In the genomic region with DNA sequence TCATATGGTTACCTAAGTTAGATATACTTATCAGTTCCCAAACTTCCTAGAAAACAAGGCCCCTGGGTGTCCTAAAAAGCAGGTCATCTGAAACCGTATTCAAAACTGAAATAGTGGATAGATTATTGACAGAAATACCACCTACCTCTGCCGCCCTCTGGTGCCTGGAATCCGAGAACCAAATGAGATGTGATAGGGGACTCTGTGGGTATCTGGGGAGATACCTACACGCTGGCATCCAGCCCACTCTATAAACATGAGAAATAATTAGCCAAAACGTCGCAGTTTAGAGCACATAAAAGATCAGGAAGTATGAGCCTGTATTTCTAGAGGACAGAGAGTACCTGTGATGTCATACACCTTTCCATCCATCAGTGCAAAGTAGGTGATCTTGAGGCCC, we compare ENCODE assay signal across 10 cellular contexts. TPM values are rescaled to one million over a fixed set of nuclear protein-coding genes. Genes with fewer than 3 reads are reported as not detected.
DNase-seq lines count a peak whose midpoint lies in the region; ATAC-seq, FAIRE-seq and TF ChIP-seq lines count a peak whose summit lies in the region.
"Had no signal": no experiment of that assay in that cellular context is flagged by ENCODE, and none has a peak within 500 bp of the region (broad histone marks: within the 10 kb centered on the region; RNA-seq: fewer than 3 reads in every experiment).

No MANE protein-coding gene starts in this region.

- H3K36me3 Mint-ChIP-seq in T-cell = peaks cover 25% of the 10 kb centered on the region

- in situ Hi-C loops in GM13977 (cut with MboI; ENCODE audit: low pct_unique_long_range_greater_than_20kb, low sequenced_read_pairs, unreplicated experiment) = no loop called here

- peak overlapping the region; percentile 62 to 64 for H3K27ac Mint-ChIP-seq in T-cell

- H3K4me3 ChIP-seq in AG04449 (ENCODE audit: low read depth, low read length) (no peak overlapping the region), fibroblast of villous mesenchyme (ENCODE audit: low read depth, low read length) (no peak overlapping the region)

- CTCF ChIA-PET in AG04449 (lab: Yijun Ruan, JAX) (interaction anchor here (0.9 to 3.5 kb wide), 8 partner anchors 10 to 106 kb away, joined by 3 to 19 read pairs (median 3); no protein-coding TSS in a partner anchor), T-cell (lab: Charles Lee) (interaction anchor here in 1 of 2 donors (0.6 kb wide), 1 partner anchor 225 kb away, joined by 5 read pairs; no protein-coding TSS in a partner anchor)

- H3K4me1 Mint-ChIP-seq in T-cell = peaks cover 40 to 57% (median 43%) of the 10 kb centered on the region in 3 donors

- H3K4me3 Mint-ChIP-seq in T-cell = no peak overlapping the region

- TF ChIP-seq CTCF in AG04449 (IDR thresholded peaks at IDR 0.05; ENCODE audit: insufficient read depth, low read length, missing control alignments) (peak; percentile 31), D721Med (IDR thresholded peaks at IDR 0.05; ENCODE audit: insufficient read depth, missing control alignments) (peak; percentile 33), fibroblast of villous mesenchyme (IDR thresholded peaks at IDR 0.05; ENCODE audit: insufficient read depth, low read depth, low read length) (peak; percentile 36), GM13977 (IDR thresholded peaks at IDR 0.05; ENCODE audit: extremely low read depth, insufficient read depth, missing control alignments) (no peak)

- H3K9me3 Mint-ChIP-seq in T-cell = no peaks in the 10 kb centered on the region
- H3K9me3 Mint-ChIP-seq: naive B cell had no signal

- ATAC-seq in T-cell (replicated peaks in 1 of 4) = no peak

- DNase-seq in AG04449 (ENCODE audit: low read depth, low spot score) (no peak), D721Med (ENCODE audit: insufficient read length, low spot score) (no peak), T-cell (no peak), fibroblast of villous mesenchyme (ENCODE audit: low read depth) (no peak), hepatic stellate cell (ENCODE audit: low spot score) (no peak), GM13977 (ENCODE audit: low spot score) (no peak), OCI-M1 (lab: John Stamatoyannopoulos, UW) (no peak), SHP77 (lab: John Stamatoyannopoulos, UW) (no peak)
- DNase-seq: naive B cell, NCI-H1105 treated with DMSO at 0.1 percent for 48 hours had no signal

- no peak for FAIRE-seq in D721Med (lab: Jason Lieb, UNC)

- POLR2A ChIA-PET in AG04449 (lab: Yijun Ruan, JAX) = no interaction called here
- POLR2A ChIA-PET in T-cell (lab: Charles Lee) = no interaction called here

- no peaks in the 10 kb centered on the region for H3K27me3 Mint-ChIP-seq in T-cell
- H3K27me3 Mint-ChIP-seq: naive B cell had no signal

RNA-seq across cellular contexts. Expression of a gene that starts 4.4 kb away (rescaled TPM):
- total RNA-seq in T-cell (10 to 100 TPM; 19.0 to 46.8 (median 41.6) TPM), fibroblast of villous mesenchyme (18.0 and 21.6 TPM in 2 replicates)

RNA-seq across cellular contexts. Expression of a gene that starts 4.7 kb away (rescaled TPM):
- total RNA-seq in T-cell (10 to 100 TPM; 36.9 to 50.3 (median 46.8) TPM), fibroblast of villous mesenchyme (86.7 and 94.6 TPM in 2 replicates)

RNA-seq across cellular contexts. Expression of a gene that starts 7.2 kb away (rescaled TPM):
- total RNA-seq in T-cell = 10 to 100 TPM; 21.5 to 34.5 (median 30.7) TPM
- 31.2 and 48.4 TPM in 2 replicates for total RNA-seq in fibroblast of villous mesenchyme

RNA-seq across cellular contexts. Expression of a gene that starts 20.5 kb away (rescaled TPM):
- total RNA-seq in T-cell = not detected
- total RNA-seq in fibroblast of villous mesenchyme = 9.1 and 9.7 TPM in 2 replicates
